ENCODE assay signal across 17 cellular contexts in the genomic region with DNA sequence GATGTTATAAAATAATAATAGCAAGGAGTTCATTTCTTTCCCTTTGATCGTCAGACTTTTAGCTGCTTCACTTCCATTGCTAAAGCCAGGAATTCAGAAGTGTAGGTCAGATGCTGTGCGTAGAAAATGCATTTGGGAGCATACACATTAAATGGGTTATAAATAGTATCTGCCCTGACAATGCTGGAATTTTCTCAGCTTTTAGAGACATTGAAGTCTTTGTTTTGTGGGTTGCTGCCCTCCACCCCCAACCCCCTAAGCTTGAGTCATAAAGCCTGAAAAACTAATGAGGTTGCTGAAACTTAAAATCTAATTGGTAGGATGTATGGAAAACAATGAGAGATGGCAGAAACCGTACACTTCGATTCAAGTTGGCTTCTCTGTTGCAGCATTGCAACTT.
"Had no signal": no experiment of that assay in that cellular context is flagged by ENCODE, and none has a peak within 500 bp of the region (broad histone marks: within the 10 kb centered on the region; RNA-seq: fewer than 3 reads in every experiment).

No MANE protein-coding gene starts in this region.

- H3K27me3 ChIP-seq: ascending aorta, tibial nerve had no signal

- H3K9me3 Mint-ChIP-seq: activated T-helper 1 cell treated with anti-CD3 and anti-CD28 coated beads, Interleukin-12 subunit alpha, Interleukin-12 subunit beta, Interleukin-2, Interleukin-4 antibody, amounts not matched to agents 30 ng/mL and 10 ng/mL and 1 ng/mL, durations not matched to agents 14 hours and 24 hours and 36 hours; dendritic cell treated with granulocyte-macrophage colony-stimulating factor and Interleukin-4, amounts not matched to agents 40 ng/mL and 50 ng/mL, for 4 days; natural killer cell treated with Interleukin-12 subunit alpha and Interleukin-12 subunit beta and Interleukin-15 and Interleukin-18, amount 100 ng/mL, for 72 hours; stimulated activated naive CD8-positive, alpha-beta T cell treated with anti-CD3 and anti-CD28 coated beads, Interleukin-15, Interleukin-2, amounts not matched to agents 100 ng/mL and 50 ng/mL, for 24 hours had no signal

- H3K9me3 ChIP-seq: ascending aorta, tibial nerve had no signal

- H3K36me3 Mint-ChIP-seq: natural killer cell treated with Interleukin-12 subunit alpha and Interleukin-12 subunit beta and Interleukin-15 and Interleukin-18, amount 100 ng/mL, for 72 hours; T-cell had no signal

- H3K4me1 Mint-ChIP-seq: T-cell had no signal

- H3K36me3 ChIP-seq: ascending aorta, tibial nerve had no signal

- H3K27me3 Mint-ChIP-seq: dendritic cell treated with granulocyte-macrophage colony-stimulating factor and Interleukin-4, amounts not matched to agents 40 ng/mL and 50 ng/mL, for 4 days; natural killer cell treated with Interleukin-12 subunit alpha and Interleukin-12 subunit beta and Interleukin-15 and Interleukin-18, amount 100 ng/mL, for 72 hours had no signal

- H3K4me3 Mint-ChIP-seq: activated CD8-positive, alpha-beta T cell treated with anti-CD3 and anti-CD28 coated beads, Interleukin-2, amount 10 ng/mL, durations not matched to agents 7 days and 5 days; activated T-helper 1 cell treated with anti-CD3 and anti-CD28 coated beads, Interleukin-12 subunit alpha, Interleukin-12 subunit beta, Interleukin-2, Interleukin-4 antibody, amounts not matched to agents 30 ng/mL and 10 ng/mL and 1 ng/mL, durations not matched to agents 14 hours and 24 hours and 36 hours; dendritic cell treated with granulocyte-macrophage colony-stimulating factor and Interleukin-4, amounts not matched to agents 40 ng/mL and 50 ng/mL, for 4 days; natural killer cell treated with Interleukin-12 subunit alpha and Interleukin-12 subunit beta and Interleukin-15 and Interleukin-18, amount 100 ng/mL, for 72 hours; stimulated activated naive CD8-positive, alpha-beta T cell treated with anti-CD3 and anti-CD28 coated beads, Interleukin-15, Interleukin-2, amounts not matched to agents 100 ng/mL and 50 ng/mL, for 24 hours; T-cell had no signal

- H3K27ac Mint-ChIP-seq: activated CD8-positive, alpha-beta T cell treated with anti-CD3 and anti-CD28 coated beads, Interleukin-2, amount 10 ng/mL, durations not matched to agents 7 days and 5 days; activated T-helper 1 cell treated with anti-CD3 and anti-CD28 coated beads, Interleukin-12 subunit alpha, Interleukin-12 subunit beta, Interleukin-2, Interleukin-4 antibody, amounts not matched to agents 30 ng/mL and 10 ng/mL and 1 ng/mL, durations not matched to agents 14 hours and 24 hours and 36 hours; natural killer cell treated with Interleukin-12 subunit alpha and Interleukin-12 subunit beta and Interleukin-15 and Interleukin-18, amount 100 ng/mL, for 72 hours; stimulated activated naive CD8-positive, alpha-beta T cell treated with anti-CD3 and anti-CD28 coated beads, Interleukin-15, Interleukin-2, amounts not matched to agents 100 ng/mL and 50 ng/mL, for 24 hours; T-cell had no signal

- H3K27ac ChIP-seq: VCaP had no signal

- H3K4me3 ChIP-seq: ascending aorta, lung, tibial nerve had no signal

- DNase-seq: activated CD4-positive, alpha-beta T cell treated with anti-CD3 and anti-CD28 coated beads for 4 hours; activated CD8-positive, alpha-beta memory T cell treated with anti-CD3 and anti-CD28 coated beads, Interleukin-2, amount 50 U/mL, for 48 hours; activated CD8-positive, alpha-beta T cell treated with anti-CD3 and anti-CD28 coated beads, Interleukin-2, amount 10 ng/mL, durations not matched to agents 7 days and 5 days; activated naive CD4-positive, alpha-beta T cell; glutamatergic neuron; left cardiac atrium; stimulated activated CD4-positive, alpha-beta T cell treated with anti-CD3 and anti-CD28 coated beads, Interleukin-4, amount 100 ng/mL, for 24 hours; T-cell; T1000 had no signal
